Comparison of ENCODE assay signal across 10 cellular contexts in genomic region chr22:39869797-39870196, GRCh38. TPM values are rescaled to one million over a fixed set of nuclear protein-coding genes. Genes with fewer than 3 reads are reported as not detected.
"Had no signal": no experiment of that assay in that cellular context is flagged by ENCODE, and none has a peak within 500 bp of the region (broad histone marks: within the 10 kb centered on the region; RNA-seq: fewer than 3 reads in every experiment).

No MANE protein-coding gene starts in this region.

RNA-seq across cellular contexts. Expression of gene ENTHD1, which starts 23.8 kb away (rescaled TPM):
- total RNA-seq: OCI-LY7, PC-3, PC-9, Peyer's patch, Right ventricle myocardium inferior, Right ventricle myocardium superior, RPMI7951, SJCRH30, SJSA1 had no signal
- polyA plus RNA-seq: SK-N-SH had no signal

RNA-seq across cellular contexts. Expression of gene GRAP2, which starts 31.1 kb away (rescaled TPM):
- total RNA-seq: OCI-LY7, PC-3, PC-9, SJCRH30 had no signal
